Comparison of ENCODE assay signal across 8 cellular contexts in the genomic region with DNA sequence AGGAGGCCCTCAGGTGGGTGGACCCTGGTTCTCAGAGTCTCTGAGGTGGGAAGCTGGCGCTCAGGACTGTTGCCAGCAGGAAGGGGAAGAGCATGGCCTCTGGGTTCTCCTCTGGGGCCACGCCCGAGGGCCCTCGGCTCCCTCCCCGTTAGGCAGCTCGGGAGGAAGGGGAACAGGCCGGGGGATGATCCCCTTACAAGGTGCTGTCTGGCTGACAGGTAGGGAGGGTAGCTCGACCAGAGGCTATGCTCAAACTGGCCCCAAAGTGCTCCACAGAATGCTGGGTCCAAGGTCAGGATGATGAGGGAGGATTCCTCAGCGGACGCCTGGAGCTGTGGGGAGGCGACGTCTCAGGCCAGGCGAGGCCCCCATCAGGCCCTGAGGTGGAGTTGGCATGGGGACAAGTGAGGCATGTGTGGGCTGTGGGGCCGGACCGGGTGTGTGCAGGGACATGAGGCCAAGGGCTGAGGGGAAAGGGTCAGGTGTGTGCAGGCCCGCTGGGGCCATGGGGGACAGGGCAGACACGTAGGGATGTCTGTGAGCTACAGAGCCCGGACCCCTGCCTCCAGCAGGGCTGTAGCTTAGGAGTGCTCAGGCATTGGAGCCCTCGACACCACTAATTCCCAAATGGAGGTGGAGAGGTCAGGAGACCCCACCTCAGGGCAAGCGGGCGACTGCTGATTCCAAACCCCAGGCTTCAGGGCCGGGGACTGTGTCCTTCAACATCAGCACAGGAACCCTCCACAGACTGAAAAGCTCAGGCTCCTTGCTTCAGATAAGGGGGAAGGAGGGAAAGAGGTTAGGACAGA. TPM values are rescaled to one million over a fixed set of nuclear protein-coding genes. Genes with fewer than 3 reads are reported as not detected.
A peak's percentile ranks its signal among the peaks of the same experiment; 100 is the strongest.
DNase-seq lines count a peak whose midpoint lies in the region; TF ChIP-seq lines count a peak whose summit lies in the region.

No MANE protein-coding gene starts in this region.

- intact Hi-C loops in CD4-positive, alpha-beta memory T cell (cut with micrococcal nuclease) = loop anchor here (1.0 to 5.0 kb wide), 5 partner anchors 17 to 410 kb away; partner anchors contain the start of genes DPCD and POLL

- H3K27ac ChIP-seq in SJSA1 (no peak overlapping the region), parathyroid adenoma (peak overlapping the region; percentile 11)
- H3K27ac ChIP-seq in CD4-positive, alpha-beta memory T cell (ENCODE audit: low read depth, low read length) = no peak overlapping the region

- peaks cover 5% of the 10 kb centered on the region; the same call in 1 of the 2 replicates for H3K9me3 ChIP-seq in SJSA1 (replicated peaks)
- no peaks in the 10 kb centered on the region for H3K9me3 ChIP-seq in parathyroid adenoma (ENCODE audit: control insufficient read depth, low read length)
- H3K9me3 ChIP-seq in CD4-positive, alpha-beta memory T cell (ENCODE audit: control insufficient read depth in 1 of 2, low read length in 2 of 2) = no peaks in the 10 kb centered on the region

- DNase-seq in NCI-H1105 treated with DMSO at 0.1 percent for 48 hours (lab: John Stamatoyannopoulos, UW) = peak; percentile 21
- no peak for DNase-seq in NCI-H1105 (lab: John Stamatoyannopoulos, UW)
- DNase-seq in SJSA1 (ENCODE audit: low read depth in 1 of 2, low spot score in 2 of 2) = no peak
- no peak for DNase-seq in fibroblast of the aortic adventitia (ENCODE audit: low read depth)
- DNase-seq in NCI-H2196 (lab: John Stamatoyannopoulos, UW; ENCODE audit: unreplicated experiment) = no peak
- DNase-seq in DMS79 treated with DMSO at 0.1 percent for 48 hours (lab: John Stamatoyannopoulos, UW) = no peak
- no peak for DNase-seq in CD4-positive, alpha-beta memory T cell

- peaks cover 6 to 28% (median 9%) of the 10 kb centered on the region in 4 donors for H3K4me1 Mint-ChIP-seq in CD4-positive, alpha-beta memory T cell

- H3K36me3 ChIP-seq in SJSA1 (no peaks in the 10 kb centered on the region), parathyroid adenoma (ENCODE audit: control insufficient read depth, insufficient read depth, low read length) (no peaks in the 10 kb centered on the region)
- no peaks in the 10 kb centered on the region for H3K36me3 ChIP-seq in CD4-positive, alpha-beta memory T cell (ENCODE audit: insufficient read depth, low read length)

- no peaks in the 10 kb centered on the region for H3K79me2 ChIP-seq in parathyroid adenoma

- H3K9me3 Mint-ChIP-seq in CD4-positive, alpha-beta memory T cell = peaks cover 0 to 3% (median 0%) of the 10 kb centered on the region in 8 donors

- TF ChIP-seq CTCF in fibroblast of the aortic adventitia (IDR thresholded peaks at IDR 0.05; ENCODE audit: insufficient read depth, low read length) (no peak), parathyroid adenoma (IDR thresholded peaks at IDR 0.05) (no peak)

- CTCF ChIA-PET in CD4-positive, alpha-beta memory T cell (lab: Charles Lee; ENCODE audit: partially characterized antibody) = interaction anchor here (0.7 to 4.4 kb wide), 21 partner anchors 9 to 409 kb away, joined by 3 to 52 read pairs (median 5); partner anchors contain the start of genes DPCD and POLL

- H3K4me2 ChIP-seq in parathyroid adenoma (ENCODE audit: low read length) = peak overlapping the region; percentile 64

- H3K27ac Mint-ChIP-seq in CD4-positive, alpha-beta memory T cell = no peak overlapping the region

- H3K4me1 ChIP-seq in SJSA1 (replicated peaks) = peaks cover 21% of the 10 kb centered on the region
- H3K4me1 ChIP-seq in parathyroid adenoma = peaks cover 14% of the 10 kb centered on the region
- H3K4me1 ChIP-seq in CD4-positive, alpha-beta memory T cell (ENCODE audit: insufficient read depth, low read length) = peaks cover 21% of the 10 kb centered on the region

- peaks cover 18 to 34% of the 10 kb centered on the region in 2 donors for H3K27me3 Mint-ChIP-seq in CD4-positive, alpha-beta memory T cell

- H3K36me3 Mint-ChIP-seq in CD4-positive, alpha-beta memory T cell = peaks cover 3 to 4% of the 10 kb centered on the region in 2 donors

- H3K9ac ChIP-seq in parathyroid adenoma = peak overlapping the region; percentile 80

- H3K4me3 Mint-ChIP-seq in CD4-positive, alpha-beta memory T cell = peak overlapping the region in 4 of 8 donors; percentile 25 to 72 (median 50)

- POLR2A ChIA-PET in CD4-positive, alpha-beta memory T cell (lab: Charles Lee; ENCODE audit: partially characterized antibody) = interaction anchor here (1.0 to 1.3 kb wide), 2 partner anchors 104 to 124 kb away, joined by 3 read pairs; partner anchors contain the start of gene FBXW4

- H3K27me3 ChIP-seq in SJSA1 (replicated peaks) = peaks cover 28% of the 10 kb centered on the region
- peaks cover 8% of the 10 kb centered on the region for H3K27me3 ChIP-seq in parathyroid adenoma (ENCODE audit: control insufficient read depth, insufficient read depth, low read length)
- H3K27me3 ChIP-seq in CD4-positive, alpha-beta memory T cell (ENCODE audit: insufficient read depth, low read length) = peaks cover 13% of the 10 kb centered on the region

- H3K4me3 ChIP-seq in SJSA1 = peak overlapping the region; percentile 47
- peak overlapping the region; percentile 69 for H3K4me3 ChIP-seq in fibroblast of the aortic adventitia (ENCODE audit: low read depth, low read length)
- H3K4me3 ChIP-seq in parathyroid adenoma (ENCODE audit: low read depth, low read length) = peak overlapping the region; percentile 30
- no peak overlapping the region for H3K4me3 ChIP-seq in CD4-positive, alpha-beta memory T cell (ENCODE audit: low read length in 2 of 2)

- H2AFZ ChIP-seq in parathyroid adenoma = peak overlapping the region; percentile 100

RNA-seq across cellular contexts. Expression of gene POLL, which starts 17.1 kb away (rescaled TPM):
- total RNA-seq in SJSA1 (2014; rRNA removed; shearing (Covaris generic)) = 7.2 and 9.8 TPM in 2 replicates
- total RNA-seq in fibroblast of the aortic adventitia (ENCODE audit: low replicate concordance) = 11.1 and 16.8 TPM in 2 replicates
- total RNA-seq in CD4-positive, alpha-beta memory T cell = 10 to 100 TPM; 57.0 to 59.3 TPM
- polyA plus RNA-seq in CD4-positive, alpha-beta memory T cell = 10 to 100 TPM in 1 of 2 donors, 1 to 10 TPM in 1; 9.2 to 13.0 TPM

RNA-seq across cellular contexts. Expression of gene DPCD, which starts 17.2 kb away (rescaled TPM):
- 34.8 and 60.6 TPM in 2 replicates for total RNA-seq in SJSA1 (2014; rRNA removed; shearing (Covaris generic))
- total RNA-seq in fibroblast of the aortic adventitia (ENCODE audit: low replicate concordance) = 46.3 and 76.9 TPM in 2 replicates
- 1 to 10 TPM; 1.0 to 1.2 TPM for total RNA-seq in CD4-positive, alpha-beta memory T cell
- 1 to 10 TPM; 1.4 to 1.9 TPM for polyA plus RNA-seq in CD4-positive, alpha-beta memory T cell

Comparison
In these comparisons a context has a peak if more than half of its experiments do, and no peak if none do; other contexts are left out.
1. H3K4me3 ChIP-seq: peak in SJSA1 (single experiment), fibroblast of the aortic adventitia (single experiment) and parathyroid adenoma (single experiment); none in CD4-positive, alpha-beta memory T cell (0 of 2).
2. RNA of gene DPCD, which starts 17.2 kb away (total RNA-seq): 46.3 to 76.9 TPM in fibroblast of the aortic adventitia and 34.8 to 60.6 TPM in SJSA1; 1.0 to 1.2 TPM in CD4-positive, alpha-beta memory T cell; every median in the first group is over 10 times any median in the second.